In genomic region chr5:102668220-102668930, GRCh38 we compare ENCODE assay signal across 13 cellular contexts.
DNase-seq lines count a peak whose midpoint lies in the region; ATAC-seq and TF ChIP-seq lines count a peak whose summit lies in the region.
"Had no signal": no experiment of that assay in that cellular context is flagged by ENCODE, and none has a peak within 500 bp of the region (broad histone marks: within the 10 kb centered on the region; RNA-seq: fewer than 3 reads in every experiment).

No MANE protein-coding gene starts in this region.

- H3K27me3 ChIP-seq in foreskin keratinocyte: peaks cover 29% of the 10 kb centered on the region
- no peaks in the 10 kb centered on the region for H3K27me3 ChIP-seq in heart right ventricle
- H3K27me3 ChIP-seq in brain microvascular endothelial cell (replicated peaks): no peaks in the 10 kb centered on the region

- in situ Hi-C loops in brain microvascular endothelial cell (cut with HindIII; ENCODE audit: low pct_ligation_motif_present, low sequenced_read_pairs): no loop called here

- H3K4me1 ChIP-seq in foreskin keratinocyte (no peaks in the 10 kb centered on the region), heart right ventricle (peaks cover 0 to 10% (median 6%) of the 10 kb centered on the region in 9 donors)
- H3K4me1 ChIP-seq: psoas muscle had no signal

- TF ChIP-seq CTCF in foreskin keratinocyte (conservative IDR thresholded peaks at IDR 0.05) (no peak), heart right ventricle (IDR thresholded peaks at IDR 0.05) (no peak), brain microvascular endothelial cell (IDR thresholded peaks at IDR 0.05; ENCODE audit: low read depth, low read length, missing control alignments) (no peak), GM20000 (IDR thresholded peaks at IDR 0.05; ENCODE audit: extremely low read depth, missing control alignments) (no peak)

- no peak overlapping the region for H3K27ac ChIP-seq in foreskin keratinocyte
- H3K27ac ChIP-seq in heart right ventricle: no peak overlapping the region
- no peak overlapping the region for H3K27ac ChIP-seq in brain microvascular endothelial cell
- H3K27ac ChIP-seq: psoas muscle had no signal

- DNase-seq in DMS153 (lab: John Stamatoyannopoulos, UW): peak; percentile 81
- DNase-seq in NCI-H1092 treated with DMSO at 0.1 percent for 48 hours (lab: John Stamatoyannopoulos, UW): peak; percentile 80
- DNase-seq in NCI-H526 treated with DMSO at 0.1 percent for 48 hours (lab: John Stamatoyannopoulos, UW): peak; percentile 53
- DNase-seq in foreskin keratinocyte: no peak
- no peak for DNase-seq in dermis blood vessel endothelial cell
- DNase-seq in heart right ventricle: no peak
- no peak for DNase-seq in brain microvascular endothelial cell
- DNase-seq in GM20000 (ENCODE audit: low spot score): no peak
- DNase-seq: activated naive CD4-positive, alpha-beta T cell treated with anti-CD3 and anti-CD28 coated beads, Interleukin-2, amount 50 U/mL, for 16 hours; endodermal cell; psoas muscle; SW 1271 had no signal

- 68 to 87% methylated on average over 3 of the region's 3 CpGs for WGBS in heart right ventricle, 2 donors

- ATAC-seq in foreskin keratinocyte: peak; percentile 42
- no peak for ATAC-seq in heart right ventricle
- ATAC-seq: activated CD4-positive, CD25-positive, alpha-beta regulatory T cell treated with anti-CD3 and anti-CD28 coated beads, Interleukin-2, amount 50 U/mL, for 24 hours; psoas muscle had no signal

- intact Hi-C loops in heart right ventricle (cut with DNase I): loop anchor here in 7 of 10 donors (5.0 to 10.0 kb wide), 2 partner anchors 84 to 86 kb away; no protein-coding TSS in a partner anchor

- H3K4me3 ChIP-seq in heart right ventricle (no peak overlapping the region), brain microvascular endothelial cell (ENCODE audit: low read depth, low read length) (no peak overlapping the region)
- H3K4me3 ChIP-seq: psoas muscle had no signal

- no peaks in the 10 kb centered on the region for H3K9me3 ChIP-seq in heart right ventricle
- H3K9me3 ChIP-seq: psoas muscle had no signal

- no peaks in the 10 kb centered on the region for H3K36me3 ChIP-seq in heart right ventricle
- H3K36me3 ChIP-seq in brain microvascular endothelial cell (replicated peaks): no peaks in the 10 kb centered on the region

Comparison
In these comparisons a context has a peak if more than half of its experiments do, and no peak if none do; other contexts are left out.
1. DNase-seq: peak in DMS153 (single experiment), NCI-H1092 treated with DMSO at 0.1 percent for 48 hours (single experiment) and NCI-H526 treated with DMSO at 0.1 percent for 48 hours (single experiment); none in foreskin keratinocyte (0 of 2), dermis blood vessel endothelial cell (single experiment), heart right ventricle (0 of 2), brain microvascular endothelial cell (single experiment) and GM20000 (single experiment).